ENCODE assay signal across 1 cellular context in the genomic region with DNA sequence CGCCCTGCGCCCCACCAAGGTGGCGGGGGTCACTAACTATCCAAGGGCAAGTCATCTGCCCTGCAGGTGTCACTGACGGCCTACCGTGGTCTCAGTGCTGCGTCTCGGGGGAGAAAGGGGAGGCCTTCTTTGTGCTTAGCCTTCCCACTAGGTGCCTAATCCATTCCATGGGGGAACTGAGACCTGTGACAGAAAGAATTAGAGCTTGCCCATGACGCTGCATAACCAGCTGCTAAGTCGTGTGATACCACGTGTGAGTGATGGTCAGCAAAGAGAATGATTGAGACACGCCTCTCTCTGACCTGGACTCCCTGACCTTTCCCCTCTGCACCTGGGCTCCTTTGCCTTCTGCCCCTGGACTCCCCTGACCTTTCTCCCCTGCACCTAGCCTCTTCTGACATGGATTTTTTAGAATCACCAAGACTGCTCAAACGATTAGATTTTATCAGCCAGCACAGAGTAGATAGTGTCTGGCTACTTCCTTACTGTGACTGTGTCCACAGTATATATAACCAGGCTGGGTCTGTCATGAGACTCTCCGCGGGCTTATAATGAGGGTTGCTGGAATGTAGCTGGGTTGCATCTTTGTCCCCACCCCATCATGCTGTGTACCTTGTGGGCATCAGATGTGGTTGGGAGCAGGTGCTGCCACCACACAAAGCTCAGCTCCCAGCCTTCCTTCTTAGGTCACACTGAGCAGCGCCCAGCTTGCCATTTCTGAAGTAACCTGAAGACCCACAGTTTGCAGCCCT.
A peak's percentile ranks its signal among the peaks of the same experiment; 100 is the strongest.
TF ChIP-seq lines count a peak whose summit lies in the region.

No MANE protein-coding gene starts in this region.

TF ChIP-seq in K562, 482 proteins besides CTCF, POLR2A, EP300 and RAD21 (continued from another document and continues in another):
- TF ChIP-seq, protein P1, sequence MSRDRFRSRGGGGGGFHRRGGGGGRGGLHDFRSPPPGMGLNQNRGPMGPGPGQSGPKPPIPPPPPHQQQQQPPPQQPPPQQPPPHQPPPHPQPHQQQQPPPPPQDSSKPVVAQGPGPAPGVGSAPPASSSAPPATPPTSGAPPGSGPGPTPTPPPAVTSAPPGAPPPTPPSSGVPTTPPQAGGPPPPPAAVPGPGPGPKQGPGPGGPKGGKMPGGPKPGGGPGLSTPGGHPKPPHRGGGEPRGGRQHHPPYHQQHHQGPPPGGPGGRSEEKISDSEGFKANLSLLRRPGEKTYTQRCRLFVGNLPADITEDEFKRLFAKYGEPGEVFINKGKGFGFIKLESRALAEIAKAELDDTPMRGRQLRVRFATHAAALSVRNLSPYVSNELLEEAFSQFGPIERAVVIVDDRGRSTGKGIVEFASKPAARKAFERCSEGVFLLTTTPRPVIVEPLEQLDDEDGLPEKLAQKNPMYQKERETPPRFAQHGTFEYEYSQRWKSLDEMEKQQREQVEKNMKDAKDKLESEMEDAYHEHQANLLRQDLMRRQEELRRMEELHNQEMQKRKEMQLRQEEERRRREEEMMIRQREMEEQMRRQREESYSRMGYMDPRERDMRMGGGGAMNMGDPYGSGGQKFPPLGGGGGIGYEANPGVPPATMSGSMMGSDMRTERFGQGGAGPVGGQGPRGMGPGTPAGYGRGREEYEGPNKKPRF (IDR thresholded peaks at IDR 0.05; ENCODE audit: low read depth, low read length) = no peak
- TF ChIP-seq TRIM24 (IDR thresholded peaks at IDR 0.05) (no peak), RCOR1 (IDR thresholded peaks at IDR 0.05; ENCODE audit: borderline replicate concordance in 1 of 2, low read depth in 2 of 2, low read length in 2 of 2) (0 out of 4 replicates have a peak, but pooled peaks of 1 of the 2 experiments have one; percentile 8), NR2C2 (CRISPR knock-in tag; IDR thresholded peaks at IDR 0.05) (no peak), NR2C2 (tag; IDR thresholded peaks at IDR 0.05) (peak; percentile 80), SUPT5H (IDR thresholded peaks at IDR 0.05) (no peak), ZBTB1 (CRISPR knock-in tag; IDR thresholded peaks at IDR 0.05; ENCODE audit: borderline replicate concordance, low read depth) (no peak), C11orf30 (IDR thresholded peaks at IDR 0.05; ENCODE audit: low read depth) (peak; percentile 9; the same call in 1 of the 2 replicates), YY1 (IDR thresholded peaks at IDR 0.05; ENCODE audit: borderline replicate concordance in 1 of 3, control insufficient read depth in 1 of 3, extremely low read depth in 1 of 3, insufficient read depth in 3 of 3, insufficient read length in 1 of 3, insufficient replicate concordance in 2 of 3, low read depth in 1 of 3, low read length in 2 of 3) (no peak), MEIS2 (IDR thresholded peaks at IDR 0.05; ENCODE audit: partially characterized antibody) (peak; percentile 59), MXI1 (IDR thresholded peaks at IDR 0.05; ENCODE audit: low read depth, low read length) (no peak), ARNT (IDR thresholded peaks at IDR 0.05) (no peak), ZNF780A (CRISPR knock-in tag; IDR thresholded peaks at IDR 0.05) (no peak), ZC3H4 (CRISPR knock-in tag; IDR thresholded peaks at IDR 0.05; ENCODE audit: borderline replicate concordance) (no peak), NFE2 (IDR thresholded peaks at IDR 0.05; ENCODE audit: low read depth) (peak; percentile 21; the same call in 1 of the 2 replicates), KHSRP (IDR thresholded peaks at IDR 0.05) (no peak), HMG20A (CRISPR knock-in tag; conservative IDR thresholded peaks at IDR 0.05) (no peak), RBM14 (IDR thresholded peaks at IDR 0.05; ENCODE audit: borderline replicate concordance, insufficient read depth, low read depth, low read length) (no peak), RHOXF2B (CRISPR knock-in tag; conservative IDR thresholded peaks at IDR 0.05) (no peak), ZNF76 (CRISPR knock-in tag; IDR thresholded peaks at IDR 0.05; ENCODE audit: borderline replicate concordance) (no peak), CTBP1 (IDR thresholded peaks at IDR 0.05; ENCODE audit: borderline replicate concordance) (no peak), ZBTB8A (IDR thresholded peaks at IDR 0.05; ENCODE audit: partially characterized antibody) (no peak), BCL6 (CRISPR knock-in tag; IDR thresholded peaks at IDR 0.05) (no peak), ZNF583 (CRISPR knock-in tag; IDR thresholded peaks at IDR 0.05) (no peak)
- TF ChIP-seq, protein P2, sequence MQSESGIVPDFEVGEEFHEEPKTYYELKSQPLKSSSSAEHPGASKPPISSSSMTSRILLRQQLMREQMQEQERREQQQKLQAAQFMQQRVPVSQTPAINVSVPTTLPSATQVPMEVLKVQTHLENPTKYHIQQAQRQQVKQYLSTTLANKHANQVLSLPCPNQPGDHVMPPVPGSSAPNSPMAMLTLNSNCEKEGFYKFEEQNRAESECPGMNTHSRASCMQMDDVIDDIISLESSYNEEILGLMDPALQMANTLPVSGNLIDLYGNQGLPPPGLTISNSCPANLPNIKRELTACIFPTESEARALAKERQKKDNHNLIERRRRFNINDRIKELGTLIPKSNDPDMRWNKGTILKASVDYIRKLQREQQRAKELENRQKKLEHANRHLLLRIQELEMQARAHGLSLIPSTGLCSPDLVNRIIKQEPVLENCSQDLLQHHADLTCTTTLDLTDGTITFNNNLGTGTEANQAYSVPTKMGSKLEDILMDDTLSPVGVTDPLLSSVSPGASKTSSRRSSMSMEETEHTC (IDR thresholded peaks at IDR 0.05) = no peak
- TF ChIP-seq, protein P3, sequence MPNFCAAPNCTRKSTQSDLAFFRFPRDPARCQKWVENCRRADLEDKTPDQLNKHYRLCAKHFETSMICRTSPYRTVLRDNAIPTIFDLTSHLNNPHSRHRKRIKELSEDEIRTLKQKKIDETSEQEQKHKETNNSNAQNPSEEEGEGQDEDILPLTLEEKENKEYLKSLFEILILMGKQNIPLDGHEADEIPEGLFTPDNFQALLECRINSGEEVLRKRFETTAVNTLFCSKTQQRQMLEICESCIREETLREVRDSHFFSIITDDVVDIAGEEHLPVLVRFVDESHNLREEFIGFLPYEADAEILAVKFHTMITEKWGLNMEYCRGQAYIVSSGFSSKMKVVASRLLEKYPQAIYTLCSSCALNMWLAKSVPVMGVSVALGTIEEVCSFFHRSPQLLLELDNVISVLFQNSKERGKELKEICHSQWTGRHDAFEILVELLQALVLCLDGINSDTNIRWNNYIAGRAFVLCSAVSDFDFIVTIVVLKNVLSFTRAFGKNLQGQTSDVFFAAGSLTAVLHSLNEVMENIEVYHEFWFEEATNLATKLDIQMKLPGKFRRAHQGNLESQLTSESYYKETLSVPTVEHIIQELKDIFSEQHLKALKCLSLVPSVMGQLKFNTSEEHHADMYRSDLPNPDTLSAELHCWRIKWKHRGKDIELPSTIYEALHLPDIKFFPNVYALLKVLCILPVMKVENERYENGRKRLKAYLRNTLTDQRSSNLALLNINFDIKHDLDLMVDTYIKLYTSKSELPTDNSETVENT (CRISPR knock-in tag; IDR thresholded peaks at IDR 0.05) = no peak
- TF ChIP-seq, protein P4, sequence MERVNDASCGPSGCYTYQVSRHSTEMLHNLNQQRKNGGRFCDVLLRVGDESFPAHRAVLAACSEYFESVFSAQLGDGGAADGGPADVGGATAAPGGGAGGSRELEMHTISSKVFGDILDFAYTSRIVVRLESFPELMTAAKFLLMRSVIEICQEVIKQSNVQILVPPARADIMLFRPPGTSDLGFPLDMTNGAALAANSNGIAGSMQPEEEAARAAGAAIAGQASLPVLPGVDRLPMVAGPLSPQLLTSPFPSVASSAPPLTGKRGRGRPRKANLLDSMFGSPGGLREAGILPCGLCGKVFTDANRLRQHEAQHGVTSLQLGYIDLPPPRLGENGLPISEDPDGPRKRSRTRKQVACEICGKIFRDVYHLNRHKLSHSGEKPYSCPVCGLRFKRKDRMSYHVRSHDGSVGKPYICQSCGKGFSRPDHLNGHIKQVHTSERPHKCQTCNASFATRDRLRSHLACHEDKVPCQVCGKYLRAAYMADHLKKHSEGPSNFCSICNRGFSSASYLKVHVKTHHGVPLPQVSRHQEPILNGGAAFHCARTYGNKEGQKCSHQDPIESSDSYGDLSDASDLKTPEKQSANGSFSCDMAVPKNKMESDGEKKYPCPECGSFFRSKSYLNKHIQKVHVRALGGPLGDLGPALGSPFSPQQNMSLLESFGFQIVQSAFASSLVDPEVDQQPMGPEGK (CRISPR knock-in tag; IDR thresholded peaks at IDR 0.05; ENCODE audit: borderline replicate concordance) = no peak
- TF ChIP-seq, protein P5, sequence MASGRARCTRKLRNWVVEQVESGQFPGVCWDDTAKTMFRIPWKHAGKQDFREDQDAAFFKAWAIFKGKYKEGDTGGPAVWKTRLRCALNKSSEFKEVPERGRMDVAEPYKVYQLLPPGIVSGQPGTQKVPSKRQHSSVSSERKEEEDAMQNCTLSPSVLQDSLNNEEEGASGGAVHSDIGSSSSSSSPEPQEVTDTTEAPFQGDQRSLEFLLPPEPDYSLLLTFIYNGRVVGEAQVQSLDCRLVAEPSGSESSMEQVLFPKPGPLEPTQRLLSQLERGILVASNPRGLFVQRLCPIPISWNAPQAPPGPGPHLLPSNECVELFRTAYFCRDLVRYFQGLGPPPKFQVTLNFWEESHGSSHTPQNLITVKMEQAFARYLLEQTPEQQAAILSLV (tag; IDR thresholded peaks at IDR 0.05) = no peak
- TF ChIP-seq, protein P6, sequence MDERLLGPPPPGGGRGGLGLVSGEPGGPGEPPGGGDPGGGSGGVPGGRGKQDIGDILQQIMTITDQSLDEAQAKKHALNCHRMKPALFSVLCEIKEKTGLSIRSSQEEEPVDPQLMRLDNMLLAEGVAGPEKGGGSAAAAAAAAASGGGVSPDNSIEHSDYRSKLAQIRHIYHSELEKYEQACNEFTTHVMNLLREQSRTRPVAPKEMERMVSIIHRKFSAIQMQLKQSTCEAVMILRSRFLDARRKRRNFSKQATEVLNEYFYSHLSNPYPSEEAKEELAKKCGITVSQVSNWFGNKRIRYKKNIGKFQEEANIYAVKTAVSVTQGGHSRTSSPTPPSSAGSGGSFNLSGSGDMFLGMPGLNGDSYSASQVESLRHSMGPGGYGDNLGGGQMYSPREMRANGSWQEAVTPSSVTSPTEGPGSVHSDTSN (CRISPR knock-in tag; IDR thresholded peaks at IDR 0.05; ENCODE audit: low read depth) = no peak
- TF ChIP-seq, protein P6 (tag; conservative IDR thresholded peaks at IDR 0.05; ENCODE audit: low read depth) = peak; percentile 67
